Comparison of ENCODE assay signal across 8 cellular contexts in genomic region chr3:126259411-126260391, GRCh38.
DNase-seq lines count a peak whose midpoint lies in the region; ATAC-seq and TF ChIP-seq lines count a peak whose summit lies in the region.
"Had no signal": no experiment of that assay in that cellular context is flagged by ENCODE, and none has a peak within 500 bp of the region (broad histone marks: within the 10 kb centered on the region; RNA-seq: fewer than 3 reads in every experiment).

No MANE protein-coding gene starts in this region.

- no peak overlapping the region for H3K27ac ChIP-seq in GM23248
- no peak overlapping the region for H3K27ac ChIP-seq in CD4-positive, alpha-beta memory T cell (ENCODE audit: low read depth, low read length)
- H3K27ac ChIP-seq: neutrophil had no signal

- H3K27me3 Mint-ChIP-seq in CD4-positive, alpha-beta memory T cell, result peaks cover 5 to 17% of the 10 kb centered on the region in 2 donors

- H3K27ac Mint-ChIP-seq in CD4-positive, alpha-beta memory T cell, result no peak overlapping the region

- in situ Hi-C loops in GM23248 (cut with MboI), result no loop called here

- no peak for ATAC-seq in GM21786 (IDR thresholded peaks at IDR 0.05; ENCODE audit: unreplicated experiment)

- intact Hi-C loops in CD4-positive, alpha-beta memory T cell (cut with micrococcal nuclease), result no loop called here

- no peaks in the 10 kb centered on the region for H3K4me1 Mint-ChIP-seq in CD4-positive, alpha-beta memory T cell

- H3K9me3 Mint-ChIP-seq in CD4-positive, alpha-beta memory T cell, result no peaks in the 10 kb centered on the region

- no peak overlapping the region for H3K9ac ChIP-seq in GM23248

- DNase-seq in GM23248 (peak; percentile 60), OCI-M1 (lab: John Stamatoyannopoulos, UW) (peak; percentile 43), fibroblast of pulmonary artery (ENCODE audit: low read depth) (peak; percentile 32), pons (ENCODE audit: low spot score) (peak; percentile 44), NCI-H2107 (lab: John Stamatoyannopoulos, UW) (no peak)
- no peak for DNase-seq in CD4-positive, alpha-beta memory T cell

- H3K36me3 Mint-ChIP-seq in CD4-positive, alpha-beta memory T cell, result no peaks in the 10 kb centered on the region

- H3K9me3 ChIP-seq in GM23248 (ENCODE audit: low read depth), result no peaks in the 10 kb centered on the region
- H3K9me3 ChIP-seq in CD4-positive, alpha-beta memory T cell (ENCODE audit: control insufficient read depth in 1 of 2, low read length in 2 of 2), result no peaks in the 10 kb centered on the region
- H3K9me3 ChIP-seq: neutrophil had no signal

- WGBS in GM23248 (ENCODE audit: low coverage in 1 of 2, low lambda C conversion rate in 2 of 2, missing lambda C conversion rate in 2 of 2), 2 experiments, result 57 to 65% methylated on average over 22 to 23 of the region's 23 CpGs

- TF ChIP-seq CTCF in fibroblast of pulmonary artery (IDR thresholded peaks at IDR 0.05; ENCODE audit: low read length, missing control alignments), result peak; percentile 54

- H3K27me3 ChIP-seq in GM23248 (replicated peaks; ENCODE audit: insufficient read depth), result no peaks in the 10 kb centered on the region
- H3K27me3 ChIP-seq in CD4-positive, alpha-beta memory T cell (ENCODE audit: insufficient read depth, low read length), result no peaks in the 10 kb centered on the region

- CTCF ChIA-PET in CD4-positive, alpha-beta memory T cell (lab: Charles Lee; ENCODE audit: partially characterized antibody), result no interaction called here

- no peaks in the 10 kb centered on the region for H3K9me2 ChIP-seq in GM23248 (ENCODE audit: insufficient read depth)

- no peaks in the 10 kb centered on the region for H3K36me3 ChIP-seq in GM23248 (ENCODE audit: low read depth)
- H3K36me3 ChIP-seq in CD4-positive, alpha-beta memory T cell (ENCODE audit: insufficient read depth, low read length), result no peaks in the 10 kb centered on the region
- H3K36me3 ChIP-seq: neutrophil had no signal

- peaks cover 12% of the 10 kb centered on the region; the same call in 1 of the 2 replicates for H3K4me1 ChIP-seq in GM23248 (ENCODE audit: insufficient read depth)
- H3K4me1 ChIP-seq in CD4-positive, alpha-beta memory T cell (ENCODE audit: insufficient read depth, low read length), result no peaks in the 10 kb centered on the region

- H3F3A ChIP-seq in GM23248 (ENCODE audit: insufficient read depth), result no peaks in the 10 kb centered on the region

- no peaks in the 10 kb centered on the region for H3K79me2 ChIP-seq in GM23248 (ENCODE audit: insufficient read depth)

- H3K4me2 ChIP-seq in GM23248 (ENCODE audit: unreplicated experiment), result no peak overlapping the region

- no peak overlapping the region for H3K4me3 Mint-ChIP-seq in CD4-positive, alpha-beta memory T cell

- H2AFZ ChIP-seq in GM23248, result no peak overlapping the region; the same call in 1 of the 2 replicates

- H4K20me1 ChIP-seq in GM23248 (ENCODE audit: insufficient read depth), result no peaks in the 10 kb centered on the region

- POLR2A ChIA-PET in CD4-positive, alpha-beta memory T cell (lab: Charles Lee; ENCODE audit: partially characterized antibody), result no interaction called here

- no peak overlapping the region for H3K4me3 ChIP-seq in GM23248
- no peak overlapping the region for H3K4me3 ChIP-seq in fibroblast of pulmonary artery (replicated peaks; ENCODE audit: low read depth, low read length)
- H3K4me3 ChIP-seq in CD4-positive, alpha-beta memory T cell (ENCODE audit: low read length in 2 of 2), result no peak overlapping the region

Comparison
In these comparisons a context has a peak if more than half of its experiments do, and no peak if none do; other contexts are left out.
1. DNase-seq: peak in GM23248 (single experiment), OCI-M1 (single experiment), fibroblast of pulmonary artery (single experiment) and pons (single experiment); none in NCI-H2107 (single experiment) and CD4-positive, alpha-beta memory T cell (0 of 5).